28 cellular contexts compared by ENCODE assay signal in the genomic region with DNA sequence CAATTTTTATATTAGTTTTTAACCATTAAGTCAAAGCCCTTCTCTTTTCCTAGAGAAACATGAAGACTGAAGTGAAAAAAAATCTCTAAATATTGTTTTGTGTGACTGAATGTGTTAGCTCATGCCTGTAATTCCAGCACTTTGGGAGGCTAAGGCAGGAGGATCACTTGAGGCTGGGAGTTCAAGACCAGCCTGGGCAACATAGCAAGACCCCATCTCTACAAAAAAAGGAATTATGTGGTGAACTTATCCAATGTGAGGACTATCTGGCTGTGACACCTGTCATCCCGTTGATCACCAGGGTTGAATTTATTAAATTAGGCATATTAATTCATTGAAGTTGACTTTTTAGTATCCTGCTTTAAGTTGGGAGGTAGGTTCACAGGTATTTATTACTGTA.
"Had no signal": no experiment of that assay in that cellular context is flagged by ENCODE, and none has a peak within 500 bp of the region (broad histone marks: within the 10 kb centered on the region; RNA-seq: fewer than 3 reads in every experiment).

No MANE protein-coding gene starts in this region.

- ATAC-seq: effector memory CD8-positive, alpha-beta T cell; left lobe of liver; mucosa of descending colon; natural killer cell treated with Interleukin-12 subunit alpha and Interleukin-12 subunit beta and Interleukin-15 and Interleukin-18, amount 100 ng/mL, for 72 hours; stimulated activated effector memory CD8-positive, alpha-beta T cell treated with anti-CD3 and anti-CD28 coated beads, Interleukin-12 subunit alpha, Interleukin-12 subunit beta, amount 100 ng/mL, for 72 hours had no signal

- H3K9me3 ChIP-seq: esophagus squamous epithelium, mucosa of descending colon, neutrophil, prostate gland, right atrium auricular region, sigmoid colon, stomach, thyroid gland, vagina had no signal

- H3K27ac ChIP-seq: esophagus squamous epithelium, neutrophil, prostate gland, right atrium auricular region, sigmoid colon, stomach, thyroid gland, vagina had no signal

- DNase-seq: cortex of kidney; effector memory CD8-positive, alpha-beta T cell; erythroblast; esophagus squamous epithelium; foreskin melanocyte; glutamatergic neuron; hypothalamus; mesenchymal stem cell; mucosa of descending colon; naive B cell; sigmoid colon; stimulated activated CD4-positive, alpha-beta T cell treated with anti-CD3 and anti-CD28 coated beads, Interleukin-2, amount 100 ng/mL, for 24 hours; stimulated activated CD4-positive, alpha-beta T cell treated with anti-CD3 and anti-CD28 coated beads, Interleukin-4, amount 100 ng/mL, for 24 hours; stimulated activated naive CD4-positive, alpha-beta T cell treated with Interleukin-2 at 50 U/mL for 16 hours; stomach; thyroid gland; trophoblast cell had no signal

- H3K4me3 ChIP-seq: esophagus squamous epithelium, lung, mucosa of descending colon, prostate gland, right atrium auricular region, sigmoid colon, stomach, thyroid gland, vagina had no signal

- H3K4me1 ChIP-seq: prostate gland, right atrium auricular region, sigmoid colon, thyroid gland, vagina had no signal

- H3K9me3 Mint-ChIP-seq: effector memory CD8-positive, alpha-beta T cell; mesothelial cell of epicardium; naive B cell; natural killer cell treated with Interleukin-12 subunit alpha and Interleukin-12 subunit beta and Interleukin-15 and Interleukin-18, amount 100 ng/mL, for 72 hours; neural crest cell; stimulated activated effector memory CD8-positive, alpha-beta T cell treated with anti-CD3 and anti-CD28 coated beads, Interleukin-12 subunit alpha, Interleukin-12 subunit beta, amount 100 ng/mL, for 72 hours had no signal

- H3K27ac Mint-ChIP-seq: effector memory CD8-positive, alpha-beta T cell; mesothelial cell of epicardium; natural killer cell treated with Interleukin-12 subunit alpha and Interleukin-12 subunit beta and Interleukin-15 and Interleukin-18, amount 100 ng/mL, for 72 hours; stimulated activated effector memory CD8-positive, alpha-beta T cell treated with anti-CD3 and anti-CD28 coated beads, Interleukin-12 subunit alpha, Interleukin-12 subunit beta, amount 100 ng/mL, for 72 hours had no signal

- H3K36me3 ChIP-seq: prostate gland had no signal

- H3K4me1 Mint-ChIP-seq: mesothelial cell of epicardium; naive B cell; stimulated activated effector memory CD8-positive, alpha-beta T cell treated with anti-CD3 and anti-CD28 coated beads, Interleukin-12 subunit alpha, Interleukin-12 subunit beta, amount 100 ng/mL, for 72 hours had no signal

- H3K27me3 Mint-ChIP-seq: effector memory CD8-positive, alpha-beta T cell; naive B cell; natural killer cell treated with Interleukin-12 subunit alpha and Interleukin-12 subunit beta and Interleukin-15 and Interleukin-18, amount 100 ng/mL, for 72 hours had no signal

- H3K27me3 ChIP-seq: esophagus squamous epithelium, neutrophil, right atrium auricular region, sigmoid colon, stomach, thyroid gland, vagina had no signal

- FAIRE-seq: keratinocyte had no signal

- H3K4me3 Mint-ChIP-seq: effector memory CD8-positive, alpha-beta T cell; mesothelial cell of epicardium; naive B cell; natural killer cell treated with Interleukin-12 subunit alpha and Interleukin-12 subunit beta and Interleukin-15 and Interleukin-18, amount 100 ng/mL, for 72 hours; neural crest cell; stimulated activated effector memory CD8-positive, alpha-beta T cell treated with anti-CD3 and anti-CD28 coated beads, Interleukin-12 subunit alpha, Interleukin-12 subunit beta, amount 100 ng/mL, for 72 hours had no signal
